9 cellular contexts compared by ENCODE assay signal in genomic region chr4:133147365-133147821, GRCh38. TPM values are rescaled to one million over a fixed set of nuclear protein-coding genes. Genes with fewer than 3 reads are reported as not detected.
DNase-seq lines count a peak whose midpoint lies in the region; ATAC-seq and TF ChIP-seq lines count a peak whose summit lies in the region.
"Had no signal": no experiment of that assay in that cellular context is flagged by ENCODE, and none has a peak within 500 bp of the region (broad histone marks: within the 10 kb centered on the region; RNA-seq: fewer than 3 reads in every experiment).

No MANE protein-coding gene starts in this region.

- H3K9ac ChIP-seq in parathyroid adenoma, result no peak overlapping the region

- no peak for DNase-seq in BE2C
- peak; percentile 25 for DNase-seq in NCI-H1105 (lab: John Stamatoyannopoulos, UW)
- no peak for DNase-seq in epithelial cell of proximal tubule (ENCODE audit: low read depth)
- DNase-seq in stimulated activated CD4-positive, alpha-beta T cell treated with anti-CD3 and anti-CD28 coated beads, Interleukin-2, amount 100 ng/mL, for 48 hours, result no peak
- DNase-seq in NCI-H2227 (lab: John Stamatoyannopoulos, UW; ENCODE audit: unreplicated experiment), result no peak
- DNase-seq in NCI-H526 (lab: John Stamatoyannopoulos, UW), result no peak
- DNase-seq: NCI-H524 treated with DMSO at 0.1 percent for 48 hours had no signal

- H3K9me3 ChIP-seq in BE2C (no peaks in the 10 kb centered on the region), parathyroid adenoma (ENCODE audit: control insufficient read depth, low read length) (no peaks in the 10 kb centered on the region)

- H3K27me3 ChIP-seq in BE2C, result no peaks in the 10 kb centered on the region
- H3K27me3 ChIP-seq in parathyroid adenoma (ENCODE audit: control insufficient read depth, insufficient read depth, low read length), result peaks cover 14% of the 10 kb centered on the region

- peaks cover 9% of the 10 kb centered on the region for H3K4me1 ChIP-seq in BE2C
- no peaks in the 10 kb centered on the region for H3K4me1 ChIP-seq in parathyroid adenoma

- H2AFZ ChIP-seq in parathyroid adenoma, result peak overlapping the region; percentile 70

- H3K27ac ChIP-seq in parathyroid adenoma, result no peak overlapping the region

- peak overlapping the region; percentile 66 for H3K4me2 ChIP-seq in parathyroid adenoma (ENCODE audit: low read length)

- H3K36me3 ChIP-seq in BE2C (no peaks in the 10 kb centered on the region), parathyroid adenoma (ENCODE audit: control insufficient read depth, insufficient read depth, low read length) (no peaks in the 10 kb centered on the region)

- TF ChIP-seq CTCF in BE2C (IDR thresholded peaks at IDR 0.05; ENCODE audit: low read depth, low read length), result no peak
- TF ChIP-seq CTCF in epithelial cell of proximal tubule (conservative IDR thresholded peaks at IDR 0.05; ENCODE audit: low read depth, low read length), result no peak
- no peak for TF ChIP-seq CTCF in parathyroid adenoma (IDR thresholded peaks at IDR 0.05)

- ATAC-seq in HG03432 (IDR thresholded peaks at IDR 0.05; ENCODE audit: unreplicated experiment), result no peak

- no peaks in the 10 kb centered on the region for H3K79me2 ChIP-seq in parathyroid adenoma

- peak overlapping the region; percentile 72 for H3K4me3 ChIP-seq in BE2C (ENCODE audit: low read depth, low read length)
- H3K4me3 ChIP-seq in epithelial cell of proximal tubule (ENCODE audit: low read depth, low read length), result peak overlapping the region; percentile 44
- H3K4me3 ChIP-seq in parathyroid adenoma (ENCODE audit: low read depth, low read length), result peak overlapping the region; percentile 62

RNA-seq across cellular contexts. Expression of gene PCDH10, which starts 1.7 kb away (rescaled TPM):
- polyA plus RNA-seq in BE2C (2012; ENCODE audit: insufficient read depth, insufficient read length, low read depth), result 12.3 TPM
- total RNA-seq in epithelial cell of proximal tubule, result 0.14 and 0.46 TPM in 2 replicates
